In the genomic region with DNA sequence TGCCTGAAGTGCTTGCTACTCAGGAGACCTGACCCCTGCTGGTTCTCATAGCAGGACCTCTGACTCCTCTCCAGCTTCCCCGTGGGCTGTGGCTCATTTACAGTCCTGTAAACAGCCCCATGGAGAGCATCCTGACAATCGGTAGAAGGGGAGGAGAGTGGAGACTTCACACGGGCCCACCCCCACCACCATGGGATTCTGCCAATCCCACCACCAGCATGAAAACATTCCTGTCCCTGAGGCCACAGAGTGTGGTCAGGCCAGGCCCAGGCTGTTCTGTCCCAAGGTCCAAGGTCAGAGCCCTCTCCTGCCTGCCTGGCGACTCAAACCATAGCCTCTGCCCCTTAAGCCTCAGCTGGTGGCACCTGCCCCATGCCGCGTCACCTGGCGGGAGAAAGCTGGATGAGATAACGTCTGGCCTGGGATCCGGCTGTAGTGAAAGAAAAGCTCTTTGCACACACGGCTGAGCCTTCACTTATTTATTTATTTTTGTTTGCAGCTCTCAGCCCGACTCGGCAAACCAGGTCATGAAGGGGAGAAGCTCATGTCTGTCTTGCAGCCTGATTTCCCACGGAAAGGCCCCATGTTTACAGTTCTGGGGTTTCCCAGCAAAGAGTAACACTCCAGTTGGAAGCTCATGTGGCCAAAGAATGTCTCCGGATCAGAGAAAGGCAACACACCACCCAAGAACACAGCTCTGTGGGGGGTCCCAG, we compare ENCODE assay signal across 11 cellular contexts.
DNase-seq lines count a peak whose midpoint lies in the region; TF ChIP-seq lines count a peak whose summit lies in the region.
"Had no signal": no experiment of that assay in that cellular context is flagged by ENCODE, and none has a peak within 500 bp of the region (broad histone marks: within the 10 kb centered on the region; RNA-seq: fewer than 3 reads in every experiment).

No MANE protein-coding gene starts in this region.

- no peak overlapping the region for H2AFZ ChIP-seq in osteoblast (ENCODE audit: low read length)
- H2AFZ ChIP-seq in H9 (ENCODE audit: low read length): no peak overlapping the region

- CTCF ChIA-PET in activated CD4-positive, alpha-beta memory T cell treated with anti-CD3 and anti-CD28 coated beads, Interleukin-2, amount 10 ng/mL, durations not matched to agents 7 days and 5 days (lab: Charles Lee): no interaction called here

- POLR2A ChIA-PET in activated CD4-positive, alpha-beta memory T cell treated with anti-CD3 and anti-CD28 coated beads, Interleukin-2, amount 10 ng/mL, durations not matched to agents 7 days and 5 days (lab: Charles Lee): no interaction called here

- DNase-seq in AG20443 (ENCODE audit: low spot score): peak; percentile 38
- peak; percentile 58 for DNase-seq in NCI-H2107 treated with DMSO at 0.1 percent for 48 hours (lab: John Stamatoyannopoulos, UW; ENCODE audit: unreplicated experiment)
- no peak for DNase-seq in esophagus squamous epithelium (lab: John Stamatoyannopoulos, UW)
- no peak for DNase-seq in osteoblast (ENCODE audit: insufficient read length, low spot score, missing footprints)
- no peak for DNase-seq in NCI-H526 treated with DMSO at 0.1 percent for 48 hours (lab: John Stamatoyannopoulos, UW)
- DNase-seq in activated CD4-positive, alpha-beta memory T cell treated with anti-CD3 and anti-CD28 coated beads, Interleukin-2, amount 10 ng/mL, durations not matched to agents 7 days and 5 days: no peak
- DNase-seq in H9: no peak
- no peak for DNase-seq in activated CD4-positive, alpha-beta T cell treated with anti-CD3 and anti-CD28 coated beads, Interleukin-2, amount 10 ng/mL, durations not matched to agents 24 days and 14 days
- DNase-seq: activated T-cell treated with anti-CD3 and anti-CD28 coated beads, Interleukin-2, amount 50 U/mL, for 72 hours; KG1 had no signal

- no peaks in the 10 kb centered on the region for H4K20me1 ChIP-seq in osteoblast (ENCODE audit: insufficient read depth, low read length)
- H4K20me1 ChIP-seq in H9 (ENCODE audit: control insufficient read depth, insufficient read depth, insufficient read length): no peaks in the 10 kb centered on the region

- H3K27me3 Mint-ChIP-seq in activated CD4-positive, alpha-beta memory T cell treated with anti-CD3 and anti-CD28 coated beads, Interleukin-2, amount 10 ng/mL, durations not matched to agents 7 days and 5 days: no peaks in the 10 kb centered on the region
- peaks cover 7% of the 10 kb centered on the region for H3K27me3 Mint-ChIP-seq in H9 (ENCODE audit: low read depth)
- H3K27me3 Mint-ChIP-seq in activated CD4-positive, alpha-beta T cell treated with anti-CD3 and anti-CD28 coated beads, Interleukin-2, amount 10 ng/mL, durations not matched to agents 24 days and 14 days: no peaks in the 10 kb centered on the region

- H3K4me2 ChIP-seq in osteoblast (ENCODE audit: insufficient read depth, low read length): no peak overlapping the region
- H3K4me2 ChIP-seq in H9 (ENCODE audit: insufficient read depth, insufficient read length, low read length): no peak overlapping the region

- no peaks in the 10 kb centered on the region for H3K4me1 Mint-ChIP-seq in activated CD4-positive, alpha-beta memory T cell treated with anti-CD3 and anti-CD28 coated beads, Interleukin-2, amount 10 ng/mL, durations not matched to agents 7 days and 5 days
- peaks cover 12 to 24% of the 10 kb centered on the region in 2 experiments for H3K4me1 Mint-ChIP-seq in H9
- no peaks in the 10 kb centered on the region for H3K4me1 Mint-ChIP-seq in activated CD4-positive, alpha-beta T cell treated with anti-CD3 and anti-CD28 coated beads, Interleukin-2, amount 10 ng/mL, durations not matched to agents 24 days and 14 days

- no peak overlapping the region for H2BK120ac ChIP-seq in H9 (ENCODE audit: low read depth, low read length, poor library complexity, severe bottlenecking)

- no peak overlapping the region for H3K23ac ChIP-seq in H9 (ENCODE audit: insufficient read length, low read depth, low read length)

- H3K4me3 Mint-ChIP-seq in activated CD4-positive, alpha-beta memory T cell treated with anti-CD3 and anti-CD28 coated beads, Interleukin-2, amount 10 ng/mL, durations not matched to agents 7 days and 5 days: no peak overlapping the region
- no peak overlapping the region for H3K4me3 Mint-ChIP-seq in H9
- H3K4me3 Mint-ChIP-seq in activated CD4-positive, alpha-beta T cell treated with anti-CD3 and anti-CD28 coated beads, Interleukin-2, amount 10 ng/mL, durations not matched to agents 24 days and 14 days: no peak overlapping the region
- H3K4me3 Mint-ChIP-seq: activated T-cell treated with anti-CD3 and anti-CD28 coated beads, Interleukin-2, amount 50 U/mL, for 72 hours had no signal

- no peak overlapping the region; the same call in 1 of the 2 replicates for H3K14ac ChIP-seq in H9 (ENCODE audit: insufficient read depth, low read length)

- TF ChIP-seq CTCF in esophagus squamous epithelium (IDR thresholded peaks at IDR 0.05) (no peak), osteoblast (IDR thresholded peaks at IDR 0.05; ENCODE audit: extremely low read depth, low read depth, low read length) (peak; percentile 14), H9 (conservative IDR thresholded peaks at IDR 0.05) (no peak)

- intact Hi-C loops in esophagus squamous epithelium (cut with DNase I): no loop called here
- intact Hi-C loops in activated CD4-positive, alpha-beta T cell treated with anti-CD3 and anti-CD28 coated beads, Interleukin-2, amount 10 ng/mL, durations not matched to agents 24 days and 14 days (cut with micrococcal nuclease): no loop called here

- no peak overlapping the region for H3K18ac ChIP-seq in H9 (ENCODE audit: insufficient read length, low read depth, low read length)

- no peaks in the 10 kb centered on the region for H3K9me3 ChIP-seq in esophagus squamous epithelium
- H3K9me3 ChIP-seq in osteoblast (ENCODE audit: low read depth, low read length): no peaks in the 10 kb centered on the region
- H3K9me3 ChIP-seq in H9 (ENCODE audit: control insufficient read depth, low read depth, low read length): no peaks in the 10 kb centered on the region

- H3K36me3 ChIP-seq in esophagus squamous epithelium (no peaks in the 10 kb centered on the region), osteoblast (ENCODE audit: insufficient read depth, low read length) (no peaks in the 10 kb centered on the region)

- H3K36me3 Mint-ChIP-seq in activated CD4-positive, alpha-beta memory T cell treated with anti-CD3 and anti-CD28 coated beads, Interleukin-2, amount 10 ng/mL, durations not matched to agents 7 days and 5 days (ENCODE audit: low read depth): no peaks in the 10 kb centered on the region
- H3K36me3 Mint-ChIP-seq in H9 (ENCODE audit: insufficient read depth in 1 of 3, low read depth in 3 of 3): no peaks in the 10 kb centered on the region; a peak in 1 of 7 replicates
- no peaks in the 10 kb centered on the region for H3K36me3 Mint-ChIP-seq in activated CD4-positive, alpha-beta T cell treated with anti-CD3 and anti-CD28 coated beads, Interleukin-2, amount 10 ng/mL, durations not matched to agents 24 days and 14 days (ENCODE audit: low read depth)

- TF ChIP-seq POLR2A in esophagus squamous epithelium (IDR thresholded peaks at IDR 0.05): no peak

- H3K27ac Mint-ChIP-seq in activated CD4-positive, alpha-beta memory T cell treated with anti-CD3 and anti-CD28 coated beads, Interleukin-2, amount 10 ng/mL, durations not matched to agents 7 days and 5 days: no peak overlapping the region
- 0 out of 7 replicates have a peak overlapping the region, but pooled peaks of 1 of the 3 experiments have one; percentile 53 for H3K27ac Mint-ChIP-seq in H9
- H3K27ac Mint-ChIP-seq in activated CD4-positive, alpha-beta T cell treated with anti-CD3 and anti-CD28 coated beads, Interleukin-2, amount 10 ng/mL, durations not matched to agents 24 days and 14 days: no peak overlapping the region
- H3K27ac Mint-ChIP-seq: activated T-cell treated with anti-CD3 and anti-CD28 coated beads, Interleukin-2, amount 50 U/mL, for 72 hours had no signal

- H4K91ac ChIP-seq in H9 (ENCODE audit: insufficient read length, low read depth, low read length): no peak overlapping the region

- H3K79me2 ChIP-seq in osteoblast (ENCODE audit: insufficient read depth, low read length) (no peaks in the 10 kb centered on the region), H9 (ENCODE audit: insufficient read depth, low read length) (no peaks in the 10 kb centered on the region)

- H3K23me2 ChIP-seq in H9 (ENCODE audit: insufficient read length, low read depth, low read length, poor library complexity, severe bottlenecking): no peaks in the 10 kb centered on the region

- no peaks in the 10 kb centered on the region for H3K9me3 Mint-ChIP-seq in activated CD4-positive, alpha-beta memory T cell treated with anti-CD3 and anti-CD28 coated beads, Interleukin-2, amount 10 ng/mL, durations not matched to agents 7 days and 5 days
- no peaks in the 10 kb centered on the region for H3K9me3 Mint-ChIP-seq in H9
- H3K9me3 Mint-ChIP-seq in activated CD4-positive, alpha-beta T cell treated with anti-CD3 and anti-CD28 coated beads, Interleukin-2, amount 10 ng/mL, durations not matched to agents 24 days and 14 days: no peaks in the 10 kb centered on the region
- H3K9me3 Mint-ChIP-seq: activated T-cell treated with anti-CD3 and anti-CD28 coated beads, Interleukin-2, amount 50 U/mL, for 72 hours had no signal

- H3K9ac ChIP-seq in H9 (ENCODE audit: extremely low read depth, insufficient read length, low read length): no peak overlapping the region

- no peak overlapping the region for H2BK15ac ChIP-seq in H9 (ENCODE audit: low read depth, low read length)

- no peak overlapping the region for H2AK5ac ChIP-seq in H9 (ENCODE audit: insufficient read length, low read length)

- H3K4me1 ChIP-seq in esophagus squamous epithelium (peaks cover 0 to 48% (median 10%) of the 10 kb centered on the region in 3 donors), osteoblast (ENCODE audit: insufficient read depth, low read length) (no peaks in the 10 kb centered on the region), H9 (ENCODE audit: insufficient read depth, low read length) (no peaks in the 10 kb centered on the region)

- H3K4me3 ChIP-seq in esophagus squamous epithelium: no peak overlapping the region
- no peak overlapping the region for H3K4me3 ChIP-seq in osteoblast (ENCODE audit: insufficient read depth, low read length)

- 66 to 69% methylated on average over 8 to 13 of the region's 14 CpGs for WGBS in esophagus squamous epithelium, 2 donors
- WGBS in H9 (ENCODE audit: extremely low coverage, insufficient read length, low lambda C conversion rate): no CpG with 5 or more reads among the region's 14 CpGs

- H4K8ac ChIP-seq in H9 (replicated peaks; ENCODE audit: insufficient read length, low read depth, low read length): no peak overlapping the region

- no peak overlapping the region for H4K5ac ChIP-seq in H9 (ENCODE audit: insufficient read length, low read depth, low read length)

- peaks cover 0 to 6% (median 0%) of the 10 kb centered on the region in 4 donors for H3K27me3 ChIP-seq in esophagus squamous epithelium
- H3K27me3 ChIP-seq in osteoblast (ENCODE audit: insufficient read depth, low read length): peaks cover 2% of the 10 kb centered on the region
- H3K27me3 ChIP-seq in H9 (ENCODE audit: insufficient read depth, low read length): no peaks in the 10 kb centered on the region

- H3K4ac ChIP-seq in H9 (ENCODE audit: low read depth, low read length): no peak overlapping the region

- no peak overlapping the region for H2BK5ac ChIP-seq in H9 (ENCODE audit: insufficient read length, low read length)

- no peak overlapping the region for H3T11ph ChIP-seq in H9 (ENCODE audit: low read length)

- no peak overlapping the region for H2BK20ac ChIP-seq in H9 (ENCODE audit: low read depth, low read length, poor library complexity, severe bottlenecking)

- peak overlapping the region in 3 of 4 donors; percentile 48 to 55 (median 50) for H3K27ac ChIP-seq in esophagus squamous epithelium
- no peak overlapping the region for H3K27ac ChIP-seq in osteoblast (ENCODE audit: low read depth, low read length)
- no peak overlapping the region for H3K27ac ChIP-seq in H9 (ENCODE audit: insufficient read length, low read depth, low read length)
- H3K27ac ChIP-seq: C4-2B had no signal

- no peak overlapping the region for H2BK12ac ChIP-seq in H9 (ENCODE audit: insufficient read length, low read depth, low read length)

- H3K56ac ChIP-seq in H9 (ENCODE audit: insufficient read length, low read depth, low read length): no peak overlapping the region

- no peaks in the 10 kb centered on the region for H3K79me1 ChIP-seq in H9 (ENCODE audit: insufficient read depth, low read depth, low read length, poor library complexity, severe bottlenecking)

Comparison
In these comparisons a context has a peak if more than half of its experiments do, and no peak if none do; other contexts are left out.
1. DNase-seq: peak in AG20443 (single experiment) and NCI-H2107 treated with DMSO at 0.1 percent for 48 hours (single experiment); none in esophagus squamous epithelium (single experiment), osteoblast (single experiment), NCI-H526 treated with DMSO at 0.1 percent for 48 hours (single experiment), activated CD4-positive, alpha-beta memory T cell treated with anti-CD3 and anti-CD28 coated beads, Interleukin-2, amount 10 ng/mL, durations not matched to agents 7 days and 5 days (single experiment), H9 (single experiment) and activated CD4-positive, alpha-beta T cell treated with anti-CD3 and anti-CD28 coated beads, Interleukin-2, amount 10 ng/mL, durations not matched to agents 24 days and 14 days (single experiment).
2. H3K27ac ChIP-seq: peak in esophagus squamous epithelium (3 of 4); none in osteoblast (single experiment) and H9 (single experiment).